25 cellular contexts compared by ENCODE assay signal in genomic region chr13:76086729-76087128, GRCh38.
"Had no signal": no experiment of that assay in that cellular context is flagged by ENCODE, and none has a peak within 500 bp of the region (broad histone marks: within the 10 kb centered on the region; RNA-seq: fewer than 3 reads in every experiment).

No MANE protein-coding gene starts in this region.

- DNase-seq: effector memory CD4-positive, alpha-beta T cell; gastrocnemius medialis; heart right ventricle; hypothalamus; kidney glomerular epithelial cell; mammary epithelial cell; natural killer cell; occipital lobe; pancreas; stimulated activated CD4-positive, alpha-beta T cell treated with anti-CD3 and anti-CD28 coated beads, Interleukin-1b, Interleukin-23, amount 100 ng/mL, for 48 hours; stimulated activated CD4-positive, alpha-beta T cell treated with anti-CD3 and anti-CD28 coated beads, Interleukin-4, amount 100 ng/mL, for 24 hours; tibial artery; upper lobe of left lung; uterus had no signal

- H3K27ac Mint-ChIP-seq: mesothelial cell of epicardium; natural killer cell; progenitor cell of endocrine pancreas; stimulated activated memory B cell treated with anti-CD40 and anti-IgM and Interleukin-4, amounts not matched to agents 10 μg/mL and 1 μg/mL and 100 μg/mL, for 72 hours; stimulated activated naive CD8-positive, alpha-beta T cell treated with anti-CD3 and anti-CD28 coated beads, Interleukin-15, Interleukin-2, amounts not matched to agents 100 ng/mL and 50 ng/mL, for 24 hours had no signal

- H3K27me3 Mint-ChIP-seq: progenitor cell of endocrine pancreas; stimulated activated memory B cell treated with anti-CD40 and anti-IgM and Interleukin-4, amounts not matched to agents 10 μg/mL and 1 μg/mL and 100 μg/mL, for 72 hours; stimulated activated naive CD8-positive, alpha-beta T cell treated with anti-CD3 and anti-CD28 coated beads, Interleukin-15, Interleukin-2, amounts not matched to agents 100 ng/mL and 50 ng/mL, for 24 hours had no signal

- ATAC-seq: gastrocnemius medialis; heart right ventricle; left lobe of liver; natural killer cell; pancreas; right cardiac atrium; stimulated activated memory B cell treated with anti-CD40 and anti-IgM and Interleukin-4, amounts not matched to agents 10 μg/mL and 1 μg/mL and 100 μg/mL, for 72 hours had no signal

- FAIRE-seq: endometrium, islet of Langerhans, pancreas had no signal

- H3K27ac ChIP-seq: esophagus muscularis mucosa, gastrocnemius medialis, heart right ventricle, pancreas, tibial artery, upper lobe of left lung, uterus had no signal

- H3K9me3 ChIP-seq: gastrocnemius medialis, pancreas, uterus had no signal

- H3K4me1 ChIP-seq: esophagus muscularis mucosa, gastrocnemius medialis, heart right ventricle, pancreas, tibial artery, upper lobe of left lung, uterus had no signal

- H3K4me1 Mint-ChIP-seq: mesothelial cell of epicardium; natural killer cell; neural crest cell; stimulated activated memory B cell treated with anti-CD40 and anti-IgM and Interleukin-4, amounts not matched to agents 10 μg/mL and 1 μg/mL and 100 μg/mL, for 72 hours had no signal

- H3K4me3 ChIP-seq: esophagus muscularis mucosa, gastrocnemius medialis, heart right ventricle, pancreas, smooth muscle cell, tibial artery, upper lobe of left lung, uterus had no signal

- H3K36me3 ChIP-seq: esophagus muscularis mucosa, gastrocnemius medialis, heart right ventricle, pancreas, tibial artery, upper lobe of left lung, uterus had no signal

- H3K27me3 ChIP-seq: esophagus muscularis mucosa, gastrocnemius medialis, heart right ventricle, pancreas, tibial artery, upper lobe of left lung, uterus had no signal

- H3K4me3 Mint-ChIP-seq: mesothelial cell of epicardium; natural killer cell; neural crest cell; stimulated activated memory B cell treated with anti-CD40 and anti-IgM and Interleukin-4, amounts not matched to agents 10 μg/mL and 1 μg/mL and 100 μg/mL, for 72 hours; stimulated activated naive CD8-positive, alpha-beta T cell treated with anti-CD3 and anti-CD28 coated beads, Interleukin-15, Interleukin-2, amounts not matched to agents 100 ng/mL and 50 ng/mL, for 24 hours had no signal

- H3K4me2 ChIP-seq: smooth muscle cell had no signal

- H3K36me3 Mint-ChIP-seq: stimulated activated memory B cell treated with anti-CD40 and anti-IgM and Interleukin-4, amounts not matched to agents 10 μg/mL and 1 μg/mL and 100 μg/mL, for 72 hours had no signal
